In genomic region chr18:72866901-72867701, GRCh38 we compare ENCODE assay signal across 8 cellular contexts. TPM values are rescaled to one million over a fixed set of nuclear protein-coding genes. Genes with fewer than 3 reads are reported as not detected.
DNase-seq lines count a peak whose midpoint lies in the region; ATAC-seq lines count a peak whose summit lies in the region.

No MANE protein-coding gene starts in this region.

- H3K4me1 Mint-ChIP-seq in stimulated activated effector memory CD8-positive, alpha-beta T cell treated with anti-CD3 and anti-CD28 coated beads, Interleukin-12 subunit alpha, Interleukin-12 subunit beta, amount 100 ng/mL, for 72 hours = no peaks in the 10 kb centered on the region
- no peaks in the 10 kb centered on the region for H3K4me1 Mint-ChIP-seq in activated T-cell treated with anti-CD3 and anti-CD28 coated beads, Interleukin-2, amount 50 U/mL, for 72 hours (ENCODE audit: low read depth)

- intact Hi-C loops in left colon (cut with DNase I, micrococcal nuclease) = no loop called here

- H3K27ac ChIP-seq in ectodermal cell (ENCODE audit: insufficient read depth, low read depth, low read length, poor library complexity, severe bottlenecking) = no peak overlapping the region

- H3K4me3 Mint-ChIP-seq in stimulated activated effector memory CD8-positive, alpha-beta T cell treated with anti-CD3 and anti-CD28 coated beads, Interleukin-12 subunit alpha, Interleukin-12 subunit beta, amount 100 ng/mL, for 72 hours = peak overlapping the region; percentile 20
- peak overlapping the region in 1 of 2 donors; percentile 66 for H3K4me3 Mint-ChIP-seq in activated T-cell treated with anti-CD3 and anti-CD28 coated beads, Interleukin-2, amount 50 U/mL, for 72 hours

- H3K9me3 ChIP-seq in ectodermal cell (ENCODE audit: control insufficient read depth, low read length) = no peaks in the 10 kb centered on the region

- H3K4me3 ChIP-seq in ectodermal cell (ENCODE audit: insufficient read depth, low read depth, low read length) = peak overlapping the region; percentile 53

- H3K36me3 Mint-ChIP-seq in stimulated activated effector memory CD8-positive, alpha-beta T cell treated with anti-CD3 and anti-CD28 coated beads, Interleukin-12 subunit alpha, Interleukin-12 subunit beta, amount 100 ng/mL, for 72 hours = no peaks in the 10 kb centered on the region
- peaks cover 3 to 6% of the 10 kb centered on the region in 2 donors for H3K36me3 Mint-ChIP-seq in activated T-cell treated with anti-CD3 and anti-CD28 coated beads, Interleukin-2, amount 50 U/mL, for 72 hours (ENCODE audit: insufficient read depth in 2 of 2)

- H3K9me3 Mint-ChIP-seq in stimulated activated effector memory CD8-positive, alpha-beta T cell treated with anti-CD3 and anti-CD28 coated beads, Interleukin-12 subunit alpha, Interleukin-12 subunit beta, amount 100 ng/mL, for 72 hours = peaks cover 20% of the 10 kb centered on the region
- H3K9me3 Mint-ChIP-seq in activated T-cell treated with anti-CD3 and anti-CD28 coated beads, Interleukin-2, amount 50 U/mL, for 72 hours = peaks cover 2 to 3% of the 10 kb centered on the region in 2 donors

- peaks cover 6% of the 10 kb centered on the region for H3K4me1 ChIP-seq in ectodermal cell (ENCODE audit: control insufficient read depth, insufficient read depth, low read length)

- H3K27me3 Mint-ChIP-seq in activated T-cell treated with anti-CD3 and anti-CD28 coated beads, Interleukin-2, amount 50 U/mL, for 72 hours (ENCODE audit: low read depth) = peaks cover 34% of the 10 kb centered on the region

- peak; percentile 84 for DNase-seq in NCI-H146 (lab: John Stamatoyannopoulos, UW)
- no peak for DNase-seq in stimulated activated effector memory CD8-positive, alpha-beta T cell treated with anti-CD3 and anti-CD28 coated beads, Interleukin-12 subunit alpha, Interleukin-12 subunit beta, amount 100 ng/mL, for 72 hours (ENCODE audit: low spot score in 2 of 2)
- no peak for DNase-seq in left colon
- DNase-seq in activated T-cell treated with anti-CD3 and anti-CD28 coated beads, Interleukin-2, amount 50 U/mL, for 72 hours = no peak

- WGBS in ectodermal cell, 2 experiments = 0 to 1% methylated on average over 96 of the region's 96 CpGs

- ATAC-seq in GM19023 (IDR thresholded peaks at IDR 0.05; ENCODE audit: unreplicated experiment) (peak; percentile 31), HG03025 (IDR thresholded peaks at IDR 0.05; ENCODE audit: low FRiP score, unreplicated experiment) (no peak), left colon (no peak), HG03196 (IDR thresholded peaks at IDR 0.05; ENCODE audit: unreplicated experiment) (no peak)
- no peak for ATAC-seq in stimulated activated effector memory CD8-positive, alpha-beta T cell treated with anti-CD3 and anti-CD28 coated beads, Interleukin-12 subunit alpha, Interleukin-12 subunit beta, amount 100 ng/mL, for 72 hours
- no peak for ATAC-seq in activated T-cell treated with anti-CD3 and anti-CD28 coated beads, Interleukin-2, amount 50 U/mL, for 72 hours (replicated peaks in 1 of 2)

- peaks cover 71% of the 10 kb centered on the region for H3K27me3 ChIP-seq in ectodermal cell (ENCODE audit: control insufficient read depth, insufficient read depth, low read length, poor library complexity, severe bottlenecking)

- no peaks in the 10 kb centered on the region for H3K36me3 ChIP-seq in ectodermal cell (ENCODE audit: control insufficient read depth, insufficient read depth, low read length)

- H3K27ac Mint-ChIP-seq in stimulated activated effector memory CD8-positive, alpha-beta T cell treated with anti-CD3 and anti-CD28 coated beads, Interleukin-12 subunit alpha, Interleukin-12 subunit beta, amount 100 ng/mL, for 72 hours = no peak overlapping the region
- no peak overlapping the region for H3K27ac Mint-ChIP-seq in activated T-cell treated with anti-CD3 and anti-CD28 coated beads, Interleukin-2, amount 50 U/mL, for 72 hours

RNA-seq across cellular contexts. Expression of gene NETO1, which starts 0.7 kb away (rescaled TPM):
- 0.74 TPM for polyA plus RNA-seq in ectodermal cell (2013, experiment 1 of 4)
- polyA plus RNA-seq in ectodermal cell (2013, experiment 2 of 4) = 1.2 TPM
- 1.9 TPM for polyA plus RNA-seq in ectodermal cell (2013, experiment 3 of 4)
- polyA plus RNA-seq in ectodermal cell (2013, experiment 4 of 4) = 0.61 TPM
- not detected for total RNA-seq in left colon
- under 1 TPM in 1 of 2 donors, not detected in 1; 0.72 TPM for total RNA-seq in activated T-cell treated with anti-CD3 and anti-CD28 coated beads, Interleukin-2, amount 50 U/mL, for 72 hours
